Comparison of ENCODE assay signal across 8 cellular contexts in the genomic region with DNA sequence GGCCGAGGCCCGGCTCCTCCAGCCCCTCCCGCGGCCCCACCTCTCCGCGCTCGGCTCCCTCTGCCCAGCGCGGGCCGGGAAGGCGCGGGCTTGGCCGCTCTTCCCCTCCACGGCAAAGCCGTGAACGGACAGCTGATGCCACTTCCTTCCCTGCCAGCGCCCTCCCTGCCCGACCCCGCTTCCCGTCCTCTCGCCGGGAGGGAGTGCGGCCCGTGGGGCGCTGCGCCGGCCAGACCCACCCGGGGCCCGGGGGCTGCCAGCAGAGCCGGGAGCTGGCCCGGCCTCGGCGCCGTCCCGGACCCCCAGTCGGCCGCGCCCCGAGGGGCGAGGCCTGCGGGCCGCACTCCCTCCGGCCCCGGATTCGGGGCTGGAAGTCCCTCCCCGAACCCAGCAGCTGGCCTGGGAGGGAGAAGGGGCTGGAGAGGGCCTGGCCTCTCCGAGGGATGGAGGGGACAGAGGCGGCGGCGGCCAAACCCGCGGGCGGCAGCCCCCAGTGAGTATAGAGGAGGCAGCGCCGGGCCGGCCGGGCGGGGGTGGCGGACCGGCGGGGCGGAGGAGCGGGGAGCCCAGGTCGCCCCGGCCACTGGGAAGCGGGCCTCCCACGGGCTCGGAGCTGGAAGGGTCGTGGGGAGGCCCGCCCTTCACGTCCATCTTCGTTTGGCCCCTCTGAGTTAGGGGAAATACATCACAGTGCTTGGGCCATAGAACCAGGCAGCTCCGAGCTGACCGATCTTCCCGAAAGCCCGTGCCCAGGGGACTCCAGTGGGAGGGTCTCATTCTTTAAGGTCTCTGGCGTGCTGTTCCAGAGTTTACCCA.
A peak's percentile ranks its signal among the peaks of the same experiment; 100 is the strongest.
DNase-seq lines count a peak whose midpoint lies in the region; ATAC-seq lines count a peak whose summit lies in the region.

Gene KIAA1614, plus strand, starts transcription at position 97 of the 816 bp plus-strand sequence. Its CDS starts 347 bp downstream, at position 444.

- H3K27ac ChIP-seq in HUES6 (ENCODE audit: low read depth, low read length), result no peak within 1 kb of the TSS
- peak within 1 kb of the TSS; percentile 29 for H3K27ac ChIP-seq in cingulate gyrus (ENCODE audit: low read depth, low read length)
- peak within 1 kb of the TSS; percentile 84 for H3K27ac ChIP-seq in stomach smooth muscle (ENCODE audit: low read length)

- H3K4me1 ChIP-seq in HUES6 (ENCODE audit: control insufficient read depth, insufficient read depth, low read length) (peaks cover 12% of the 10 kb centered on the region), stomach smooth muscle (ENCODE audit: control insufficient read depth, insufficient read depth, low read length) (peaks cover 23% of the 10 kb centered on the region)

- peak within 1 kb of the TSS; percentile 59 for H3K4me3 ChIP-seq in HUES6 (ENCODE audit: low read depth, low read length)
- peak within 1 kb of the TSS; percentile 69 to 79 for H3K4me3 ChIP-seq in stomach smooth muscle (ENCODE audit: low read length in 2 of 2)

- peak; percentile 68 for DNase-seq in EL
- peak; percentile 85 for DNase-seq in left kidney (ENCODE audit: low read depth, low spot score)
- no peak for DNase-seq in UCSD-AML1 (lab: John Stamatoyannopoulos, UW; ENCODE audit: unreplicated experiment)
- DNase-seq in stimulated activated CD4-positive, alpha-beta T cell treated with anti-CD3 and anti-CD28 coated beads, Interleukin-4, amount 100 ng/mL, for 1 hour, result no peak

- no peaks in the 10 kb centered on the region for H3K9me3 ChIP-seq in HUES6 (ENCODE audit: control insufficient read depth, insufficient read depth, low read depth, low read length)
- no peaks in the 10 kb centered on the region for H3K9me3 ChIP-seq in stomach smooth muscle (ENCODE audit: control insufficient read depth in 2 of 2, low read length in 2 of 2)

- peak within 1 kb of the TSS; percentile 69 for H3K9ac ChIP-seq in HUES6 (ENCODE audit: low read length)
- H3K9ac ChIP-seq in stomach smooth muscle (ENCODE audit: low read length in 2 of 2), result peak within 1 kb of the TSS; percentile 84

- H3K27me3 ChIP-seq in HUES6 (ENCODE audit: control insufficient read depth, insufficient read depth, low read length), result peaks cover 64% of the 10 kb centered on the region
- no peaks in the 10 kb centered on the region for H3K27me3 ChIP-seq in stomach smooth muscle (ENCODE audit: control insufficient read depth in 1 of 2, insufficient read depth in 2 of 2, low read length in 2 of 2)

- no peak for ATAC-seq in GM21576 (IDR thresholded peaks at IDR 0.05; ENCODE audit: unreplicated experiment)

- H3K36me3 ChIP-seq in HUES6 (ENCODE audit: control insufficient read depth, insufficient read depth, low read length) (no peaks in the 10 kb centered on the region), stomach smooth muscle (ENCODE audit: control insufficient read depth in 2 of 2, insufficient read depth in 2 of 2, low read length in 2 of 2) (peaks cover 10% of the 10 kb centered on the region in 2 donors)

Comparison
In these comparisons a context has a peak if more than half of its experiments do, and no peak if none do; other contexts are left out.
1. DNase-seq: peak in EL (single experiment) and left kidney (single experiment); none in UCSD-AML1 (single experiment) and stimulated activated CD4-positive, alpha-beta T cell treated with anti-CD3 and anti-CD28 coated beads, Interleukin-4, amount 100 ng/mL, for 1 hour (single experiment).